Comparison of ENCODE assay signal across 25 cellular contexts in the genomic region with DNA sequence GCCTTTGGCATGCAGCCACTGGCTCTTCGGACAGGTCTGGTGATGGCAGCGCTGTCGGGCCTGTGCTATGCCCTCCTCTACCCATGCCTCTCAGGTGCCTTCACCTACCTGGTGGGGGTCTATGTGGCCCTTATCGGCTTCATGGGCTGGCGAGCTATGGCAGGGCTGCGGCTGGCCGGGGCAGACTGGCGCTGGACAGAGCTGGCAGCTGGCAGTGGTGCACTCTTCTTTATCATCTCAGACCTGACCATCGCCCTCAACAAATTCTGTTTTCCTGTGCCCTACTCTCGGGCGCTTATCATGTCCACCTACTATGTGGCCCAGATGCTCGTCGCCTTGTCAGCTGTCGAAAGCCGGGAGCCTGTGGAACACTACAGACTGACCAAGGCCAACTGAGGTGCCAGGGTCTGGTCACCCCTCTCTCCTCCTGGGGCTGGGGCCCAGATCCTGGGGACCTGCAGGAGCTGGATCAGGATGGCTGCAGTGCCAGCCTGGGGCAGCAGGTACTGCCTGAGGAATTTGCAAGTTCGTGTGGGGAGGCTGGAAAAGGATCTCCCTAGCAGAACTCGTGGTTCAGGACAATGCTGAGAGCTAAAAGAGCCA. TPM values are rescaled to one million over a fixed set of nuclear protein-coding genes. Genes with fewer than 3 reads are reported as not detected.
"Had no signal": no experiment of that assay in that cellular context is flagged by ENCODE, and none has a peak within 500 bp of the region (broad histone marks: within the 10 kb centered on the region; RNA-seq: fewer than 3 reads in every experiment).

No MANE protein-coding gene starts in this region.

- H3K4me3 ChIP-seq: esophagus muscularis mucosa, gastrocnemius medialis, heart right ventricle, psoas muscle, right lobe of liver, testis, tibial nerve, upper lobe of right lung, vagina had no signal

- H3K27ac Mint-ChIP-seq: memory B cell; stimulated activated memory B cell treated with anti-CD40 and anti-IgM and Interleukin-4, amounts not matched to agents 10 μg/mL and 1 μg/mL and 100 μg/mL, for 72 hours; stimulated activated naive CD8-positive, alpha-beta T cell treated with anti-CD3 and anti-CD28 coated beads, Interleukin-15, amount 100 ng/mL, for 72 hours had no signal

- H3K36me3 Mint-ChIP-seq: memory B cell; stimulated activated memory B cell treated with anti-CD40 and anti-IgM and Interleukin-4, amounts not matched to agents 10 μg/mL and 1 μg/mL and 100 μg/mL, for 72 hours had no signal

- H3K9ac ChIP-seq: parathyroid adenoma had no signal

- H3K4me3 Mint-ChIP-seq: effector memory CD8-positive, alpha-beta T cell; memory B cell; stimulated activated memory B cell treated with anti-CD40 and anti-IgM and Interleukin-4, amounts not matched to agents 10 μg/mL and 1 μg/mL and 100 μg/mL, for 72 hours; stimulated activated naive CD8-positive, alpha-beta T cell treated with anti-CD3 and anti-CD28 coated beads, Interleukin-15, amount 100 ng/mL, for 72 hours had no signal

- H3K27me3 ChIP-seq: esophagus muscularis mucosa, right lobe of liver, testis, tibial nerve, upper lobe of right lung, vagina had no signal

- H2AFZ ChIP-seq: parathyroid adenoma had no signal

- H3K9me3 Mint-ChIP-seq: effector memory CD8-positive, alpha-beta T cell; memory B cell; naive thymus-derived CD4-positive, alpha-beta T cell; stimulated activated memory B cell treated with anti-CD40 and anti-IgM and Interleukin-4, amounts not matched to agents 10 μg/mL and 1 μg/mL and 100 μg/mL, for 72 hours; stimulated activated naive CD8-positive, alpha-beta T cell treated with anti-CD3 and anti-CD28 coated beads, Interleukin-15, amount 100 ng/mL, for 72 hours had no signal

- DNase-seq: effector memory CD8-positive, alpha-beta T cell; gastrocnemius medialis; heart right ventricle; hypothalamus; naive thymus-derived CD4-positive, alpha-beta T cell; psoas muscle; retina; right lobe of liver; spleen; stimulated activated CD4-positive, alpha-beta T cell treated with anti-CD3 and anti-CD28 coated beads, Interleukin-15, amount 100 ng/mL, for 24 hours; stimulated activated CD4-positive, alpha-beta T cell treated with anti-CD3 and anti-CD28 coated beads, Interleukin-1b, Interleukin-23, amount 100 ng/mL, for 48 hours; stimulated activated CD4-positive, alpha-beta T cell treated with anti-CD3 and anti-CD28 coated beads, Interleukin-4, amount 100 ng/mL, for 24 hours; stimulated activated naive CD8-positive, alpha-beta T cell treated with anti-CD3 and anti-CD28 coated beads, Interleukin-15, amount 100 ng/mL, for 72 hours; testis; upper lobe of right lung had no signal

- H3K27ac ChIP-seq: epithelial cell of prostate, esophagus muscularis mucosa, gastrocnemius medialis, heart right ventricle, parathyroid adenoma, psoas muscle, right lobe of liver, spleen, testis, tibial nerve, upper lobe of right lung had no signal

- ATAC-seq: effector memory CD8-positive, alpha-beta T cell; gastrocnemius medialis; heart right ventricle; left lobe of liver; naive thymus-derived CD4-positive, alpha-beta T cell; psoas muscle; right lobe of liver; stimulated activated memory B cell treated with anti-CD40 and anti-IgM and Interleukin-4, amounts not matched to agents 10 μg/mL and 1 μg/mL and 100 μg/mL, for 72 hours; stimulated activated naive CD8-positive, alpha-beta T cell treated with anti-CD3 and anti-CD28 coated beads, Interleukin-15, amount 100 ng/mL, for 72 hours; upper lobe of right lung had no signal

- H3K4me1 ChIP-seq: right lobe of liver had no signal

- H3K9me3 ChIP-seq: esophagus muscularis mucosa, gastrocnemius medialis, heart right ventricle, psoas muscle, right lobe of liver, spleen, testis, tibial nerve, upper lobe of right lung, vagina had no signal

- FAIRE-seq: islet of Langerhans had no signal

- H3K79me2 ChIP-seq: parathyroid adenoma had no signal

RNA-seq across cellular contexts. Expression of a gene that starts 24.3 kb away (rescaled TPM):
- total RNA-seq: gastrocnemius medialis, subcutaneous adipose tissue, vagina had no signal
